24 cellular contexts compared by ENCODE assay signal in genomic region chr4:146647615-146648383, GRCh38. TPM values are rescaled to one million over a fixed set of nuclear protein-coding genes. Genes with fewer than 3 reads are reported as not detected.
DNase-seq lines count a peak whose midpoint lies in the region; ATAC-seq and TF ChIP-seq lines count a peak whose summit lies in the region.
"Had no signal": no experiment of that assay in that cellular context is flagged by ENCODE, and none has a peak within 500 bp of the region (broad histone marks: within the 10 kb centered on the region; RNA-seq: fewer than 3 reads in every experiment).

No MANE protein-coding gene starts in this region.

- H4K8ac ChIP-seq in H9 (replicated peaks; ENCODE audit: insufficient read length, low read depth, low read length) = no peak overlapping the region

- CTCF ChIA-PET in A673 (lab: Charles Lee) (no interaction called here), T-cell (lab: Charles Lee) (no interaction called here)

- H3K4me2 ChIP-seq in H9 (ENCODE audit: insufficient read depth, insufficient read length, low read length) = peak overlapping the region; percentile 76

- peaks cover 7% of the 10 kb centered on the region for H3K23me2 ChIP-seq in H9 (ENCODE audit: insufficient read length, low read depth, low read length, poor library complexity, severe bottlenecking)

- no peaks in the 10 kb centered on the region for H4K20me1 ChIP-seq in H9 (ENCODE audit: control insufficient read depth, insufficient read depth, insufficient read length)

- DNase-seq in A673 (ENCODE audit: low spot score) (peak; percentile 25), H9 (peak; percentile 62), ecto neural progenitor cell (ENCODE audit: low spot score) (peak; percentile 67), iPS-NIHi11 (ENCODE audit: low spot score) (peak; percentile 29), anterior cingulate cortex (lab: John Stamatoyannopoulos, UW) (no peak), T-cell (no peak)
- DNase-seq: activated CD8-positive, alpha-beta T cell treated with anti-CD3 and anti-CD28 coated beads for 36 hours; activated naive CD4-positive, alpha-beta T cell treated with anti-CD3 and anti-CD28 coated beads, Interleukin-2, amount 10 ng/mL, durations not matched to agents 7 days and 5 days; activated T-cell treated with anti-CD3 and anti-CD28 coated beads, Interleukin-2, amount 50 U/mL, for 48 hours; CD4-positive, CD25-positive, alpha-beta regulatory T cell; HFFc6; hypothalamus; NCI-H187; nucleus accumbens; stimulated activated CD4-positive, alpha-beta T cell treated with anti-CD3 and anti-CD28 coated beads, Interleukin-12 subunit alpha, Interleukin-12 subunit beta, amount 100 ng/mL, for 4 hours; substantia nigra had no signal

- no peak overlapping the region for H2BK15ac ChIP-seq in H9 (ENCODE audit: low read depth, low read length)

- H2BK5ac ChIP-seq in H9 (ENCODE audit: insufficient read length, low read length) = no peak overlapping the region

- TF ChIP-seq CTCF in A673 (conservative IDR thresholded peaks at IDR 0.05; ENCODE audit: low read depth, low read length) (no peak), H9 (conservative IDR thresholded peaks at IDR 0.05) (0 out of 3 replicates have a peak, but pooled peaks have one; percentile 15)

- no peak overlapping the region for H3K56ac ChIP-seq in H9 (ENCODE audit: insufficient read length, low read depth, low read length)

- H3K27me3 ChIP-seq in A673 (replicated peaks; ENCODE audit: insufficient read depth, low read depth, low read length, poor library complexity) = peaks cover 10% of the 10 kb centered on the region
- peaks cover 77% of the 10 kb centered on the region for H3K27me3 ChIP-seq in H9 (ENCODE audit: insufficient read depth, low read length)
- H3K27me3 ChIP-seq: ascending aorta had no signal

- no peaks in the 10 kb centered on the region for H3K79me1 ChIP-seq in H9 (ENCODE audit: insufficient read depth, low read depth, low read length, poor library complexity, severe bottlenecking)

- POLR2A ChIA-PET in A673 (lab: Charles Lee; ENCODE audit: low non-redundant PET) (no interaction called here), T-cell (lab: Charles Lee) (no interaction called here)

- peak overlapping the region; percentile 33 for H3K4me3 ChIP-seq in A673 (ENCODE audit: low read depth, low read length, poor library complexity, severe bottlenecking)
- H3K4me3 ChIP-seq: ascending aorta had no signal

- H3K9me3 ChIP-seq in A673 (ENCODE audit: low read depth, low read length, poor library complexity, severe bottlenecking) (no peaks in the 10 kb centered on the region), H9 (ENCODE audit: control insufficient read depth, low read depth, low read length) (no peaks in the 10 kb centered on the region)
- H3K9me3 ChIP-seq: ascending aorta had no signal

- no peak overlapping the region for H3K4ac ChIP-seq in H9 (ENCODE audit: low read depth, low read length)

- H3K14ac ChIP-seq in H9 (ENCODE audit: insufficient read depth, low read length) = no peak overlapping the region

- H3K4me1 ChIP-seq in A673 (ENCODE audit: insufficient read depth, low read length, poor library complexity, severe bottlenecking) (peaks cover 6% of the 10 kb centered on the region), H9 (ENCODE audit: insufficient read depth, low read length) (no peaks in the 10 kb centered on the region)
- H3K4me1 ChIP-seq: ascending aorta had no signal

- no CpG with 5 or more reads among the region's 44 CpGs for WGBS in H9 (ENCODE audit: extremely low coverage, insufficient read length, low lambda C conversion rate)

- H2BK20ac ChIP-seq in H9 (ENCODE audit: low read depth, low read length, poor library complexity, severe bottlenecking) = no peak overlapping the region

- H3K9me3 Mint-ChIP-seq in H9 (peaks cover 0 to 9% of the 10 kb centered on the region in 2 experiments; a peak in 2 of 5 replicates), T-cell (peaks cover 0 to 12% (median 7%) of the 10 kb centered on the region in 3 donors)
- H3K9me3 Mint-ChIP-seq: activated naive CD4-positive, alpha-beta T cell treated with anti-CD3 and anti-CD28 coated beads, Interleukin-2, amount 10 ng/mL, durations not matched to agents 7 days and 5 days; HFFc6; T-helper 2 cell treated with Interferon-gamma antibody and Interleukin-4, amounts not matched to agents 5 μg/mL and 100 μg/mL, for 36 hours had no signal

- H3K36me3 Mint-ChIP-seq in H9 (ENCODE audit: insufficient read depth in 1 of 3, low read depth in 3 of 3) = no peaks in the 10 kb centered on the region; a peak in 1 of 7 replicates
- no peaks in the 10 kb centered on the region for H3K36me3 Mint-ChIP-seq in T-cell
- H3K36me3 Mint-ChIP-seq: activated naive CD4-positive, alpha-beta T cell treated with anti-CD3 and anti-CD28 coated beads, Interleukin-2, amount 10 ng/mL, durations not matched to agents 7 days and 5 days; CD4-positive, CD25-positive, alpha-beta regulatory T cell; IgD-negative memory B cell had no signal

- H3K4me3 Mint-ChIP-seq in H9 (peak overlapping the region; percentile 42 to 80), T-cell (no peak overlapping the region)
- H3K4me3 Mint-ChIP-seq: activated CD8-positive, alpha-beta T cell treated with anti-CD3 and anti-CD28 coated beads for 36 hours; activated naive CD4-positive, alpha-beta T cell treated with anti-CD3 and anti-CD28 coated beads, Interleukin-2, amount 10 ng/mL, durations not matched to agents 7 days and 5 days; CD4-positive, CD25-positive, alpha-beta regulatory T cell; HFFc6; IgD-negative memory B cell; T-helper 2 cell treated with Interferon-gamma antibody and Interleukin-4, amounts not matched to agents 5 μg/mL and 100 μg/mL, for 36 hours had no signal

- H3K9ac ChIP-seq in H9 (ENCODE audit: extremely low read depth, insufficient read length, low read length) = no peak overlapping the region

- no peak overlapping the region for H2BK12ac ChIP-seq in H9 (ENCODE audit: insufficient read length, low read depth, low read length)

- H3K27me3 Mint-ChIP-seq in H9 (ENCODE audit: low read depth) (peaks cover 100% of the 10 kb centered on the region), T-cell (peaks cover 75 to 78% of the 10 kb centered on the region in 2 donors)

- H3K79me2 ChIP-seq in H9 (ENCODE audit: insufficient read depth, low read length) = no peaks in the 10 kb centered on the region

- H3K4me1 Mint-ChIP-seq in H9 = peaks cover 8 to 25% of the 10 kb centered on the region in 2 experiments
- peaks cover 0 to 8% (median 2%) of the 10 kb centered on the region in 3 donors for H3K4me1 Mint-ChIP-seq in T-cell
- H3K4me1 Mint-ChIP-seq: activated naive CD4-positive, alpha-beta T cell treated with anti-CD3 and anti-CD28 coated beads, Interleukin-2, amount 10 ng/mL, durations not matched to agents 7 days and 5 days had no signal

- no peak overlapping the region for H2BK120ac ChIP-seq in H9 (ENCODE audit: low read depth, low read length, poor library complexity, severe bottlenecking)

- H2AFZ ChIP-seq in H9 (ENCODE audit: low read length) = no peak overlapping the region

- no peak overlapping the region for H3K23ac ChIP-seq in H9 (ENCODE audit: insufficient read length, low read depth, low read length)

- no peak overlapping the region for H4K91ac ChIP-seq in H9 (ENCODE audit: insufficient read length, low read depth, low read length)

- H3K27ac Mint-ChIP-seq in H9 = no peak overlapping the region
- H3K27ac Mint-ChIP-seq in T-cell = no peak overlapping the region
- H3K27ac Mint-ChIP-seq: activated CD8-positive, alpha-beta T cell treated with anti-CD3 and anti-CD28 coated beads for 36 hours; activated naive CD4-positive, alpha-beta T cell treated with anti-CD3 and anti-CD28 coated beads, Interleukin-2, amount 10 ng/mL, durations not matched to agents 7 days and 5 days; CD4-positive, CD25-positive, alpha-beta regulatory T cell; HFFc6; IgD-negative memory B cell; T-helper 2 cell treated with Interferon-gamma antibody and Interleukin-4, amounts not matched to agents 5 μg/mL and 100 μg/mL, for 36 hours had no signal

- ATAC-seq in HG03045 (IDR thresholded peaks at IDR 0.05; ENCODE audit: unreplicated experiment) = no peak
- ATAC-seq in T-cell (replicated peaks in 1 of 4) = no peak
- no peak for ATAC-seq in GM21576 (IDR thresholded peaks at IDR 0.05; ENCODE audit: unreplicated experiment)
- ATAC-seq: activated CD8-positive, alpha-beta T cell treated with anti-CD3 and anti-CD28 coated beads for 36 hours had no signal

- H3K18ac ChIP-seq in H9 (ENCODE audit: insufficient read length, low read depth, low read length) = no peak overlapping the region

- intact Hi-C loops in A673 (cut with micrococcal nuclease; ENCODE audit: unreplicated experiment) = no loop called here

- no peaks in the 10 kb centered on the region for H3K36me3 ChIP-seq in A673 (ENCODE audit: insufficient read depth, low read length, poor library complexity, severe bottlenecking)
- H3K36me3 ChIP-seq: ascending aorta had no signal

- BruUV-seq in A673 (replicated peaks; lab: Mats Ljungman, UMichigan) = no TSS peak

- H3T11ph ChIP-seq in H9 (ENCODE audit: low read length) = no peak overlapping the region

- no peak overlapping the region for H3K27ac ChIP-seq in A673 (ENCODE audit: low read depth, low read length, poor library complexity, severe bottlenecking)
- H3K27ac ChIP-seq in H9 (ENCODE audit: insufficient read length, low read depth, low read length) = no peak overlapping the region
- H3K27ac ChIP-seq: ascending aorta had no signal

- no peak overlapping the region for H2AK5ac ChIP-seq in H9 (ENCODE audit: insufficient read length, low read length)

- no peak overlapping the region for H4K5ac ChIP-seq in H9 (ENCODE audit: insufficient read length, low read depth, low read length)

RNA-seq across cellular contexts. Expression of gene POU4F2, which starts 9.1 kb away (rescaled TPM):
- total RNA-seq in A673 (2021) = 2.6 and 4.6 TPM in 2 replicates
- not detected in 2 replicates for total RNA-seq in H9 (2021)
- not detected for total RNA-seq in T-cell
- total RNA-seq: activated CD8-positive, alpha-beta T cell treated with anti-CD3 and anti-CD28 coated beads for 36 hours; ascending aorta; CD4-positive, CD25-positive, alpha-beta regulatory T cell; HFFc6; liver; mucosa of gallbladder; renal cortical epithelial cell had no signal

Comparison
In these comparisons a context has a peak if more than half of its experiments do, and no peak if none do; other contexts are left out.
1. DNase-seq: peak in A673 (single experiment), H9 (single experiment), ecto neural progenitor cell (single experiment) and iPS-NIHi11 (single experiment); none in anterior cingulate cortex (0 of 58) and T-cell (0 of 34).
2. H3K4me3 Mint-ChIP-seq: peak in H9 (2 of 2); none in T-cell (0 of 3).